In the genomic region with DNA sequence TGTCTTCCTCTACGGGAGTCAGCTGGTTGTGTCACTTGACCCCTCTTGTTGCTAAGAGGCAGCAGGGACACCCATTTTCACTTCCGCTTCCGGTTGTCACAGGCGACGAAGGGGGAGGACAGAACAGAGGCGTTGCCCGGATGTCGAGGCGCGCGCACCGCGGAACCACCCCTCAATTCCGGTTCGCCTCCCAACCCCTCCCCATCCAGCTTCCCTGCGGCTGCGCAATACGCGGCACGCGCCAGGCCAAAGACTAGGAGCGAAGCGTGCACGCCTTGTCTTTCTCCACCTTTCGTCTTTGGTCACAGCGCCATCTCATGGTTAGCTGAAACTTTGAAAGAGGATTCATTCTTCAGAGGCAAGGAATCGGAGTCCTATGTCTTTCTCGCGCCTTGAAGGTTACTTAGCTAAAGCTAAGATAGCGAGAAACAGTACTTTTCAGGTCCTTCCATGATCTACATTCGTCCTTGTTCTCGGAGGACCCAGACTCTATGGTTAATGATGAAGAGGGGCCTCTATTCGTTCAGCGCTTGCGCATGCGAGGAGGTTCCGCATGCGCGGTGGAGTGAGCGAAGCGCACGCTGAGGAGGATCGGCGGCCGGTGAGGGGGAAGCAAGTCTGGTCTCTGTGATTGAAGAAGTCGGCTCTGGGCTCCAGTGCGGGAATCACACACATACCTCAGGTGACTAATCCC, we compare ENCODE assay signal across 8 cellular contexts. TPM values are rescaled to one million over a fixed set of nuclear protein-coding genes. Genes with fewer than 3 reads are reported as not detected.
DNase-seq lines count a peak whose midpoint lies in the region; ATAC-seq and TF ChIP-seq lines count a peak whose summit lies in the region.

A gene (minus strand): TSS at position 30 of the 694 bp plus-strand sequence. CDS start 106 bp downstream, outside the sequence.
A gene (plus strand): TSS at position 554 of the 694 bp plus-strand sequence. CDS start 4,440 bp downstream, outside the sequence.

- H3K4me3 ChIP-seq in GM12875 (ENCODE audit: low read depth, low read length) (peak within 1 kb of the TSS; percentile 98), heart right ventricle (peak within 1 kb of the TSS; percentile 69 to 97 (median 78))

- no peaks in the 10 kb centered on the region for H3K27me3 ChIP-seq in heart right ventricle

- H3K36me3 ChIP-seq in heart right ventricle, result peaks cover 0 to 32% (median 4%) of the 10 kb centered on the region in 9 donors

- 0% methylated on average over 47 of the region's 47 CpGs for WGBS in heart right ventricle, 2 donors

- peak; percentile 90 for TF ChIP-seq CTCF in GM12875 (IDR thresholded peaks at IDR 0.05; ENCODE audit: borderline replicate concordance, insufficient read depth, low read depth, low read length)
- peak; percentile 75 to 99 (median 92) for TF ChIP-seq CTCF in heart right ventricle (IDR thresholded peaks at IDR 0.05)

- peak within 1 kb of the TSS; percentile 92 to 98 (median 97) for H3K27ac ChIP-seq in heart right ventricle

- DNase-seq in NCI-H1436 treated with DMSO at 0.1 percent for 48 hours (lab: John Stamatoyannopoulos, UW) (peak; percentile 96), T-helper 1 cell (peak; percentile 99 to 100 (median 99)), amniotic epithelial cell (ENCODE audit: low read depth) (peak; percentile 99), heart right ventricle (peak; percentile 99 to 100), posterior vena cava (ENCODE audit: low spot score) (peak; percentile 100), ureter (ENCODE audit: low spot score) (peak; percentile 100)

- peak; percentile 90 for ATAC-seq in HG02840 (IDR thresholded peaks at IDR 0.05; ENCODE audit: low FRiP score, unreplicated experiment)
- peak; percentile 97 to 100 (median 98) for ATAC-seq in heart right ventricle

- H3K9me3 ChIP-seq in heart right ventricle, result no peaks in the 10 kb centered on the region

- H3K4me1 ChIP-seq in heart right ventricle, result peaks cover 14 to 80% (median 71%) of the 10 kb centered on the region in 9 donors

- intact Hi-C loops in heart right ventricle (cut with DNase I) (loop anchor here in 3 of 10 donors (2.0 to 5.0 kb wide), 2 partner anchors 118 to 119 kb away; a partner anchor contains a TSS), posterior vena cava (cut with DNase I) (no loop called here)

RNA-seq across cellular contexts. Expression of the first gene that starts in this region (rescaled TPM):
- total RNA-seq in heart right ventricle (100 to 1,000 TPM; 118 to 193 (median 175) TPM), posterior vena cava (10 to 100 TPM; 48.9 to 56.0 TPM), ureter (65.2 TPM)
- 100 to 1,000 TPM in 1 of 2 donors, 10 to 100 TPM in 1; 64.3 to 117 TPM for polyA plus RNA-seq in heart right ventricle

RNA-seq across cellular contexts. Expression of the second gene that starts in this region (rescaled TPM):
- total RNA-seq in heart right ventricle (100 to 1,000 TPM in 2 of 10 donors, 10 to 100 TPM in 8; 82.3 to 118 (median 94.3) TPM), posterior vena cava (10 to 100 TPM; 55.5 to 56.3 TPM), ureter (75.9 TPM)
- polyA plus RNA-seq in heart right ventricle, result 100 to 1,000 TPM in 1 of 2 donors, 10 to 100 TPM in 1; 18.7 to 110 TPM

Comparison
In these comparisons a context has a peak if more than half of its experiments do, and no peak if none do; other contexts are left out.
1. Peak in every context shown above with its lines: DNase-seq, ATAC-seq, H3K4me3 ChIP-seq and H3K27ac ChIP-seq.